11 cellular contexts compared by ENCODE assay signal in the genomic region with DNA sequence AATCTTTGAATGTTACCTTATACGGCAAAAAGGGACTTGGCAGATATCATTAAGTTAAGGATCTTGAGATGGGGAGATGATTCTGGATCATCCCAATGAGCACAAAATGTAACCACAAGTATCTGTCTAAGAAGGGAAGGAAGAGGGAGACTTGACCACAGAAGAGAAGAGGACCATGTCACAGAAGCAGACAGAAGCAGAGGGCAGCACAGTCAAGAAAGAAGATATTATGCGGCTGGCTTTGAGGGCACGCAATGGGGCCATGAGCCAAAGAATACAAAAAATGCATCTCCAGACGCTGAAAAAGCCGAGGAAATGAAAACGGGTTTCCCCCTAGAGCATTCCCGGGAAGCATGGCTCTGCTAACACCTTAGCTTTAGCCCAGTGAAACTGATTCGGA.
"Had no signal": no experiment of that assay in that cellular context is flagged by ENCODE, and none has a peak within 500 bp of the region (broad histone marks: within the 10 kb centered on the region; RNA-seq: fewer than 3 reads in every experiment).

No MANE protein-coding gene starts in this region.

- DNase-seq: amniotic stem cell; cerebellar nuclear complex; endodermal cell; glutamatergic neuron; immature natural killer cell; nephron progenitor cell; stimulated activated CD4-positive, alpha-beta T cell treated with anti-CD3 and anti-CD28 coated beads, Interleukin-12 subunit alpha, Interleukin-12 subunit beta, amount 100 ng/mL, for 4 hours; stimulated activated CD4-positive, alpha-beta T cell treated with anti-CD3 and anti-CD28 coated beads, Interleukin-2, amount 100 ng/mL, for 48 hours; stimulated activated naive CD4-positive, alpha-beta T cell treated with Interleukin-2 at 50 U/mL for 16 hours; T-helper 1 cell had no signal

- ATAC-seq: sciatic nerve had no signal
